Comparison of ENCODE assay signal across 11 cellular contexts in the genomic region with DNA sequence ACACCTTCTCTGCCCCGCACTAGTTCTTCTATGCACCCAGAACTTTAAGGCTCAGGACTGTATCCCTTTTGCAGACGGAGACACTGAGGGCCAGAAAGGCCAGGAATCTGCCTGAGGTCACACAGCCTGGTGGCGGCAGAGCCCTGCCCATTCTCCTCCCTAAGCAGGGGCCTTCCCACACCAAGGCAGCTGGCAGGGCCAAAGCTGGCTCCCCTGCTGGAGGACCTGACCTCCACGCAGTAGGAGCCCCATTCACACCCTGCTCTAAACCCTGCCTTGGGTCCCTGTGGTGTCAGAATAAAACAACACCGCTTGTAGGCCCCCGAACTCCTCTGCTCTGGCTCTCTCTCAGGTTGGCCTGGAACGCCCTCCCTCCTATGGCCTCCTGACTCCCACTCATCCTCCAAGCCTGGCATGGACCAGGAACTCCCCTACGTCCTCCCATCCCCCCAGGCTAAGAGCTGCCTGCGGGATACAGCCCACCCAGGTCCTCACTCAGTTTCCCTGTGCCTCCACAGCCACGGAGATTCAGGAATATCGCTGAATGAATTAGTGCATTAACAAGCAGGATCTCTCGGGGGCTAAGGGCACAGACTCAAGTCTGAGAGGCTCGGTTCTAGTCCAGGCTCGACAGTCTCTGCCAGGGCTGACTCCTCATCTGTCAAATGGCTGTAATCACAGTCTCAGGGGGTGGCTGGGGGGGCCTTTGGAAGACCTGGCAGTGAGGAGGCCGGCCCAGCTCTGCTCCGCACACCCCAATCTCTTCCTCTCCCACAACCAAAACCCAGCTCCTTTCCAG. TPM values are rescaled to one million over a fixed set of nuclear protein-coding genes. Genes with fewer than 3 reads are reported as not detected.
DNase-seq lines count a peak whose midpoint lies in the region; ATAC-seq, FAIRE-seq and TF ChIP-seq lines count a peak whose summit lies in the region.
"Had no signal": no experiment of that assay in that cellular context is flagged by ENCODE, and none has a peak within 500 bp of the region (broad histone marks: within the 10 kb centered on the region; RNA-seq: fewer than 3 reads in every experiment).

No MANE protein-coding gene starts in this region.

- no peaks in the 10 kb centered on the region for H3K9me3 Mint-ChIP-seq in activated T-cell treated with anti-CD3 and anti-CD28 coated beads, Interleukin-2, amount 50 U/mL, for 24 hours
- H3K9me3 Mint-ChIP-seq in natural killer cell treated with Interleukin-12 subunit alpha and Interleukin-12 subunit beta and Interleukin-15 and Interleukin-18, amount 100 ng/mL, for 72 hours = no peaks in the 10 kb centered on the region
- H3K9me3 Mint-ChIP-seq: stimulated activated naive CD8-positive, alpha-beta T cell treated with anti-CD3 and anti-CD28 coated beads, Interleukin-15, Interleukin-2, amounts not matched to agents 100 ng/mL and 50 ng/mL, for 24 hours had no signal

- no peak overlapping the region for H2AFZ ChIP-seq in endothelial cell of umbilical vein (ENCODE audit: low read depth, low read length)

- H3K4me3 ChIP-seq in endothelial cell of umbilical vein (replicated peaks in 1 of 3; ENCODE audit: insufficient read depth in 1 of 3, low read depth in 1 of 3, low read length in 3 of 3) (no peak overlapping the region), upper lobe of left lung (peak overlapping the region in 3 of 4 donors; percentile 4 to 98 (median 91)), H7 (ENCODE audit: insufficient read depth, low read depth, low read length) (no peak overlapping the region; the same call in 1 of the 2 replicates)

- H3K36me3 Mint-ChIP-seq in activated T-cell treated with anti-CD3 and anti-CD28 coated beads, Interleukin-2, amount 50 U/mL, for 24 hours (ENCODE audit: low read depth) = peaks cover 62% of the 10 kb centered on the region
- peaks cover 32% of the 10 kb centered on the region for H3K36me3 Mint-ChIP-seq in natural killer cell treated with Interleukin-12 subunit alpha and Interleukin-12 subunit beta and Interleukin-15 and Interleukin-18, amount 100 ng/mL, for 72 hours

- no peak overlapping the region for H3K4me3 Mint-ChIP-seq in activated T-cell treated with anti-CD3 and anti-CD28 coated beads, Interleukin-2, amount 50 U/mL, for 24 hours
- no peak overlapping the region for H3K4me3 Mint-ChIP-seq in natural killer cell treated with Interleukin-12 subunit alpha and Interleukin-12 subunit beta and Interleukin-15 and Interleukin-18, amount 100 ng/mL, for 72 hours

- no peaks in the 10 kb centered on the region for H3K9me1 ChIP-seq in endothelial cell of umbilical vein (replicated peaks; ENCODE audit: control insufficient read depth, extremely low read depth, insufficient read depth, low read length)

- POLR2A ChIA-PET in endothelial cell of umbilical vein (lab: Charles Lee) = interaction anchor here (1.4 kb wide), 1 partner anchor 14 kb away, joined by 7 read pairs; no protein-coding TSS in a partner anchor

- WGBS in upper lobe of left lung, 2 donors = 84 to 90% methylated on average over 14 to 16 of the region's 16 CpGs

- TF ChIP-seq POLR2A in endothelial cell of umbilical vein (IDR thresholded peaks at IDR 0.05; ENCODE audit: low read depth, low read length) = no peak
- TF ChIP-seq POLR2A in upper lobe of left lung (IDR thresholded peaks at IDR 0.05) = no peak

- TF ChIP-seq CTCF in endothelial cell of umbilical vein (IDR thresholded peaks at IDR 0.05; ENCODE audit: extremely low read depth in 1 of 2, insufficient read depth in 1 of 2, low read depth in 1 of 2, low read length in 2 of 2) = no peak
- no peak for TF ChIP-seq CTCF in upper lobe of left lung (IDR thresholded peaks at IDR 0.05)

- no TSS peak for BruUV-seq in endothelial cell of umbilical vein (replicated peaks; lab: Mats Ljungman, UMichigan)

- H3K4me1 Mint-ChIP-seq in activated T-cell treated with anti-CD3 and anti-CD28 coated beads, Interleukin-2, amount 50 U/mL, for 24 hours (ENCODE audit: low read depth) = peaks cover 29% of the 10 kb centered on the region
- peaks cover 18 to 31% of the 10 kb centered on the region in 2 donors for H3K4me1 Mint-ChIP-seq in natural killer cell treated with Interleukin-12 subunit alpha and Interleukin-12 subunit beta and Interleukin-15 and Interleukin-18, amount 100 ng/mL, for 72 hours (ENCODE audit: low read depth in 2 of 2)

- no peaks in the 10 kb centered on the region for H4K20me1 ChIP-seq in endothelial cell of umbilical vein (replicated peaks; ENCODE audit: control insufficient read depth, extremely low read depth, insufficient read depth, low read length)

- H3K4me1 ChIP-seq in endothelial cell of umbilical vein (ENCODE audit: control insufficient read depth, extremely low read depth, insufficient read depth, low read length) (peaks cover 11% of the 10 kb centered on the region), upper lobe of left lung (peaks cover 43 to 50% (median 48%) of the 10 kb centered on the region in 4 donors)

- no peak overlapping the region for H3K9ac ChIP-seq in endothelial cell of umbilical vein (replicated peaks; ENCODE audit: extremely low read depth, insufficient read depth, low read length)

- dilution Hi-C loops in endothelial cell of umbilical vein (cut with MboI; ENCODE audit: extremely low pct_ligation_motif_present, low sequenced_read_pairs) = no loop called here

- H3K27me3 ChIP-seq in endothelial cell of umbilical vein (ENCODE audit: control insufficient read depth in 2 of 2, insufficient read depth in 2 of 2, low read length in 2 of 2) = no peaks in the 10 kb centered on the region
- H3K27me3 ChIP-seq in upper lobe of left lung = no peaks in the 10 kb centered on the region
- peaks cover 2% of the 10 kb centered on the region for H3K27me3 ChIP-seq in H7 (ENCODE audit: control insufficient read depth, insufficient read depth, low read length)

- H3K36me3 ChIP-seq in endothelial cell of umbilical vein (ENCODE audit: control insufficient read depth in 2 of 2, extremely low read depth in 1 of 2, insufficient read depth in 2 of 2, low read length in 2 of 2) = peaks cover 9 to 34% of the 10 kb centered on the region in 2 experiments
- peaks cover 26 to 52% (median 40%) of the 10 kb centered on the region in 4 donors for H3K36me3 ChIP-seq in upper lobe of left lung
- peaks cover 25% of the 10 kb centered on the region for H3K36me3 ChIP-seq in H7 (replicated peaks; ENCODE audit: control insufficient read depth, insufficient read depth, low read length)

- ATAC-seq in natural killer cell treated with Interleukin-12 subunit alpha and Interleukin-12 subunit beta and Interleukin-15 and Interleukin-18, amount 100 ng/mL, for 72 hours = no peak
- no peak for ATAC-seq in upper lobe of left lung (ENCODE audit: low FRiP score in 2 of 2)
- ATAC-seq in HG03378 (IDR thresholded peaks at IDR 0.05; ENCODE audit: unreplicated experiment) = no peak
- ATAC-seq: T-helper 17 cell had no signal

- no peak overlapping the region for H3K27ac ChIP-seq in endothelial cell of umbilical vein (ENCODE audit: insufficient read depth, low read depth, low read length)
- H3K27ac ChIP-seq in upper lobe of left lung = peak overlapping the region; percentile 92 to 98 (median 95)

- no peak for TF ChIP-seq EP300 in upper lobe of left lung (IDR thresholded peaks at IDR 0.05)

- H3K79me2 ChIP-seq in endothelial cell of umbilical vein (ENCODE audit: control insufficient read depth, insufficient read depth, low read length) = peaks cover 11% of the 10 kb centered on the region

- CTCF ChIA-PET in endothelial cell of umbilical vein (lab: Charles Lee) = interaction anchor here (0.9 to 2.7 kb wide), 6 partner anchors 14 to 162 kb away, joined by 3 to 12 read pairs (median 4); a partner anchor contains a TSS

- H3K27me3 Mint-ChIP-seq in activated T-cell treated with anti-CD3 and anti-CD28 coated beads, Interleukin-2, amount 50 U/mL, for 24 hours = no peaks in the 10 kb centered on the region
- no peaks in the 10 kb centered on the region for H3K27me3 Mint-ChIP-seq in natural killer cell treated with Interleukin-12 subunit alpha and Interleukin-12 subunit beta and Interleukin-15 and Interleukin-18, amount 100 ng/mL, for 72 hours
- H3K27me3 Mint-ChIP-seq: stimulated activated naive CD8-positive, alpha-beta T cell treated with anti-CD3 and anti-CD28 coated beads, Interleukin-15, Interleukin-2, amounts not matched to agents 100 ng/mL and 50 ng/mL, for 24 hours; T-helper 17 cell had no signal

- no peak for FAIRE-seq in endothelial cell of umbilical vein (lab: Jason Lieb, UNC)

- peak overlapping the region; percentile 37 for H3K4me2 ChIP-seq in endothelial cell of umbilical vein (ENCODE audit: insufficient read depth, low read length)

- H3K9me3 ChIP-seq in endothelial cell of umbilical vein (replicated peaks; ENCODE audit: control insufficient read depth, insufficient read depth, low read length) = no peaks in the 10 kb centered on the region
- H3K9me3 ChIP-seq in upper lobe of left lung = peaks cover 0 to 12% (median 4%) of the 10 kb centered on the region in 4 donors

- intact Hi-C loops in endothelial cell of umbilical vein (cut with micrococcal nuclease) = no loop called here

- peak overlapping the region; percentile 63 for H3K27ac Mint-ChIP-seq in activated T-cell treated with anti-CD3 and anti-CD28 coated beads, Interleukin-2, amount 50 U/mL, for 24 hours
- no peak overlapping the region for H3K27ac Mint-ChIP-seq in natural killer cell treated with Interleukin-12 subunit alpha and Interleukin-12 subunit beta and Interleukin-15 and Interleukin-18, amount 100 ng/mL, for 72 hours
- H3K27ac Mint-ChIP-seq: stimulated activated naive CD8-positive, alpha-beta T cell treated with anti-CD3 and anti-CD28 coated beads, Interleukin-15, Interleukin-2, amounts not matched to agents 100 ng/mL and 50 ng/mL, for 24 hours; T-helper 17 cell had no signal

- no peak for DNase-seq in activated T-cell treated with anti-CD3 and anti-CD28 coated beads, Interleukin-2, amount 50 U/mL, for 24 hours
- DNase-seq in activated T-cell treated with anti-CD3 and anti-CD28 coated beads for 4 hours (no peak), endothelial cell of umbilical vein (ENCODE audit: low read depth, low spot score) (no peak), upper lobe of left lung (no peak), MV-4-11 (lab: John Stamatoyannopoulos, UW) (no peak), H7 (no peak)
- DNase-seq in natural killer cell treated with Interleukin-12 subunit alpha and Interleukin-12 subunit beta and Interleukin-15 and Interleukin-18, amount 100 ng/mL, for 72 hours (ENCODE audit: low spot score) = peak; percentile 58
- DNase-seq: NCI-H774, T-helper 17 cell had no signal

RNA-seq across cellular contexts. Expression of a gene that starts 2.8 kb away (rescaled TPM):
- 43.0 and 43.5 TPM in 2 replicates for total RNA-seq in endothelial cell of umbilical vein
- 78.9 and 93.6 TPM in 2 replicates for polyA plus RNA-seq in endothelial cell of umbilical vein
- polyA plus RNA-seq in endothelial cell of umbilical vein (2011; cell fraction: cytosol; rRNA removed) = 43.5 and 55.9 TPM in 2 replicates
- polyA plus RNA-seq in endothelial cell of umbilical vein (2011; cell fraction: nucleus; rRNA removed) = 78.4 and 100.0 TPM in 2 replicates
- polyA plus RNA-seq in endothelial cell of umbilical vein (2012) = 27.3 and 41.2 TPM in 2 replicates
- polyA minus RNA-seq in endothelial cell of umbilical vein = 50.1 and 50.4 TPM in 2 replicates
- 17.7 TPM for polyA minus RNA-seq in endothelial cell of umbilical vein (2011; cell fraction: cytosol; rRNA and poly(A)+ RNA removed)
- 20.0 and 24.0 TPM in 2 replicates for polyA minus RNA-seq in endothelial cell of umbilical vein (2011; cell fraction: nucleus; rRNA and poly(A)+ RNA removed)
- 10 to 100 TPM; 53.4 to 67.2 TPM for total RNA-seq in natural killer cell treated with Interleukin-12 subunit alpha and Interleukin-12 subunit beta and Interleukin-15 and Interleukin-18, amount 100 ng/mL, for 72 hours
- 100 to 1,000 TPM in 1 of 6 donors, 10 to 100 TPM in 5; 67.3 to 117 (median 85.2) TPM for total RNA-seq in upper lobe of left lung
- 30.6 and 37.4 TPM in 2 replicates for total RNA-seq in H7 (2014; rRNA removed; shearing (Covaris generic))

RNA-seq across cellular contexts. Expression of a gene that starts 19.1 kb away (rescaled TPM):
- total RNA-seq in endothelial cell of umbilical vein (113 and 115 TPM in 2 replicates), upper lobe of left lung (100 to 1,000 TPM; 106 to 239 (median 161) TPM)
- 148 and 157 TPM in 2 replicates for polyA plus RNA-seq in endothelial cell of umbilical vein
- 189 and 191 TPM in 2 replicates for polyA plus RNA-seq in endothelial cell of umbilical vein (2011; cell fraction: cytosol; rRNA removed)
- polyA plus RNA-seq in endothelial cell of umbilical vein (2011; cell fraction: nucleus; rRNA removed) = 108 and 134 TPM in 2 replicates
- polyA plus RNA-seq in endothelial cell of umbilical vein (2012) = 173 and 181 TPM in 2 replicates
- 33.5 and 35.7 TPM in 2 replicates for polyA minus RNA-seq in endothelial cell of umbilical vein
- polyA minus RNA-seq in endothelial cell of umbilical vein (2011; cell fraction: cytosol; rRNA and poly(A)+ RNA removed) = 36.3 TPM
- polyA minus RNA-seq in endothelial cell of umbilical vein (2011; cell fraction: nucleus; rRNA and poly(A)+ RNA removed) = 5.2 TPM in 2 replicates
- total RNA-seq in natural killer cell treated with Interleukin-12 subunit alpha and Interleukin-12 subunit beta and Interleukin-15 and Interleukin-18, amount 100 ng/mL, for 72 hours = 10 to 100 TPM; 11.5 to 13.0 TPM
- 18.5 and 20.4 TPM in 2 replicates for total RNA-seq in H7 (2014; rRNA removed; shearing (Covaris generic))

RNA-seq across cellular contexts. Expression of a gene that starts 20.2 kb away (rescaled TPM):
- total RNA-seq in endothelial cell of umbilical vein = 38.1 and 45.9 TPM in 2 replicates
- polyA plus RNA-seq in endothelial cell of umbilical vein = 85.3 and 108 TPM in 2 replicates
- polyA plus RNA-seq in endothelial cell of umbilical vein (2011; cell fraction: cytosol; rRNA removed) = 44.2 and 64.3 TPM in 2 replicates
- polyA plus RNA-seq in endothelial cell of umbilical vein (2011; cell fraction: nucleus; rRNA removed) = 38.1 and 41.5 TPM in 2 replicates
- 39.9 and 49.4 TPM in 2 replicates for polyA plus RNA-seq in endothelial cell of umbilical vein (2012)
- polyA minus RNA-seq in endothelial cell of umbilical vein = 38.1 and 51.5 TPM in 2 replicates
- polyA minus RNA-seq in endothelial cell of umbilical vein (2011; cell fraction: cytosol; rRNA and poly(A)+ RNA removed) = 129 TPM
- polyA minus RNA-seq in endothelial cell of umbilical vein (2011; cell fraction: nucleus; rRNA and poly(A)+ RNA removed) = 19.7 and 26.7 TPM in 2 replicates
- 10 to 100 TPM; 17.5 to 44.5 TPM for total RNA-seq in natural killer cell treated with Interleukin-12 subunit alpha and Interleukin-12 subunit beta and Interleukin-15 and Interleukin-18, amount 100 ng/mL, for 72 hours
- 100 to 1,000 TPM in 1 of 6 donors, 10 to 100 TPM in 5; 41.3 to 105 (median 56.2) TPM for total RNA-seq in upper lobe of left lung
- total RNA-seq in H7 (2014; rRNA removed; shearing (Covaris generic)) = 18.5 and 24.6 TPM in 2 replicates

RNA-seq across cellular contexts. Expression of a gene that starts 34.0 kb away (rescaled TPM):
- total RNA-seq in endothelial cell of umbilical vein (2.9 and 3.8 TPM in 2 replicates), upper lobe of left lung (10 to 100 TPM in 3 of 6 donors, 1 to 10 TPM in 3; 4.1 to 38.8 (median 10.0) TPM)
- 1.5 and 2.3 TPM in 2 replicates for polyA plus RNA-seq in endothelial cell of umbilical vein
- 0.28 and 0.87 TPM in 2 replicates for polyA plus RNA-seq in endothelial cell of umbilical vein (2011; cell fraction: cytosol; rRNA removed)
- polyA plus RNA-seq in endothelial cell of umbilical vein (2011; cell fraction: nucleus; rRNA removed) = 5.1 and 6.2 TPM in 2 replicates
- 0.56 and 1.3 TPM in 2 replicates for polyA plus RNA-seq in endothelial cell of umbilical vein (2012)
- 0.42 and 0.83 TPM in 2 replicates for polyA minus RNA-seq in endothelial cell of umbilical vein
- 4.0 TPM for polyA minus RNA-seq in endothelial cell of umbilical vein (2011; cell fraction: cytosol; rRNA and poly(A)+ RNA removed)
- polyA minus RNA-seq in endothelial cell of umbilical vein (2011; cell fraction: nucleus; rRNA and poly(A)+ RNA removed) = 1.6 and 1.8 TPM in 2 replicates
- total RNA-seq in natural killer cell treated with Interleukin-12 subunit alpha and Interleukin-12 subunit beta and Interleukin-15 and Interleukin-18, amount 100 ng/mL, for 72 hours = 1 to 10 TPM; 2.7 to 3.7 TPM
- total RNA-seq in H7 (2014; rRNA removed; shearing (Covaris generic)) = 0.94 and 3.4 TPM in 2 replicates

RNA-seq across cellular contexts. Expression of a gene that starts 41.1 kb away (rescaled TPM):
- 41.9 and 47.9 TPM in 2 replicates for total RNA-seq in endothelial cell of umbilical vein
- 63.9 and 85.0 TPM in 2 replicates for polyA plus RNA-seq in endothelial cell of umbilical vein
- 45.5 and 45.9 TPM in 2 replicates for polyA plus RNA-seq in endothelial cell of umbilical vein (2011; cell fraction: cytosol; rRNA removed)
- polyA plus RNA-seq in endothelial cell of umbilical vein (2011; cell fraction: nucleus; rRNA removed) = 31.6 and 39.0 TPM in 2 replicates
- polyA plus RNA-seq in endothelial cell of umbilical vein (2012) = 38.9 and 45.4 TPM in 2 replicates
- polyA minus RNA-seq in endothelial cell of umbilical vein = 39.8 and 52.5 TPM in 2 replicates
- 59.2 TPM for polyA minus RNA-seq in endothelial cell of umbilical vein (2011; cell fraction: cytosol; rRNA and poly(A)+ RNA removed)
- polyA minus RNA-seq in endothelial cell of umbilical vein (2011; cell fraction: nucleus; rRNA and poly(A)+ RNA removed) = 26.8 and 33.0 TPM in 2 replicates
- total RNA-seq in natural killer cell treated with Interleukin-12 subunit alpha and Interleukin-12 subunit beta and Interleukin-15 and Interleukin-18, amount 100 ng/mL, for 72 hours = 10 to 100 TPM; 47.9 to 74.4 TPM
- 10 to 100 TPM; 20.1 to 40.7 (median 25.6) TPM for total RNA-seq in upper lobe of left lung
- 38.3 and 45.6 TPM in 2 replicates for total RNA-seq in H7 (2014; rRNA removed; shearing (Covaris generic))

Comparison
In these comparisons a context has a peak if more than half of its experiments do, and no peak if none do; other contexts are left out.
1. H3K4me3 ChIP-seq: peak in upper lobe of left lung (3 of 4); none in endothelial cell of umbilical vein (0 of 3) and H7 (single experiment).